ENCODE assay signal across 29 cellular contexts in the genomic region with DNA sequence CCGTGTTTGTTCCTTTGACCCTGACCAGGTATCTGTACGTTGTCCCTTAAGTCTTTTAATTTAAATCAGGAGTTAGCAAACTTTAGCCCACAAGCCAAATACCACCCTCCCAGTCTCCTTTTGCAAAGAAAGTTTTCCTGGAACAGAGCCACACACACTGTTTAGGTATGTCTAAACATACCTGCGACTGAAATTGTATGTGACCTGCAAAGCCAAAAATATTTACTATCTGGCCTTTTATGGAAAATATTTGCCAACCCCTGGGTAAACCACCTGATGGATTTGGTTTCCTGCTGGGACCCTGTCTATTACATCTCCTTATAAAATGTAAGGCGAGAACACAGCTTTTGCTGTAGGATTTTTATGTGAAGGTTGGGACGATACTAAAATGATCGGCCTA.
"Had no signal": no experiment of that assay in that cellular context is flagged by ENCODE, and none has a peak within 500 bp of the region (broad histone marks: within the 10 kb centered on the region; RNA-seq: fewer than 3 reads in every experiment).

No MANE protein-coding gene starts in this region.

- H3K4me1 Mint-ChIP-seq: naive thymus-derived CD8-positive, alpha-beta T cell; stimulated activated effector memory CD8-positive, alpha-beta T cell treated with anti-CD3 and anti-CD28 coated beads, Interleukin-12 subunit alpha, Interleukin-12 subunit beta, amount 100 ng/mL, for 72 hours had no signal

- DNase-seq: naive thymus-derived CD8-positive, alpha-beta T cell; nephron progenitor cell; occipital lobe; ovary; posterior cingulate gyrus; psoas muscle; right cardiac atrium; right lobe of liver; sigmoid colon; small intestine; stimulated activated CD4-positive, alpha-beta T cell treated with anti-CD3 and anti-CD28 coated beads, Interleukin-15, amount 100 ng/mL, for 24 hours; stimulated activated CD4-positive, alpha-beta T cell treated with anti-CD3 and anti-CD28 coated beads, Interleukin-2, amount 100 ng/mL, for 24 hours; stimulated activated CD4-positive, alpha-beta T cell treated with anti-CD3 and anti-CD28 coated beads, Interleukin-2, amount 100 ng/mL, for 48 hours; stimulated activated CD4-positive, alpha-beta T cell treated with anti-CD3 and anti-CD28 coated beads, Interleukin-4, amount 100 ng/mL, for 24 hours; stimulated activated naive B cell treated with anti-CD40 and anti-IgM and Interleukin-4, amounts not matched to agents 10 μg/mL and 1 μg/mL and 100 μg/mL, for 72 hours; stimulated activated naive CD4-positive, alpha-beta T cell treated with Interleukin-2 at 50 U/mL for 16 hours; stomach; thyroid gland; upper lobe of right lung; uterus had no signal

- H3K4me1 ChIP-seq: parathyroid adenoma, psoas muscle, right lobe of liver, sigmoid colon, thyroid gland, tibial nerve, upper lobe of right lung, uterus had no signal

- H3K36me3 ChIP-seq: ovary, right lobe of liver, sigmoid colon, stomach, thoracic aorta, thyroid gland, tibial nerve, upper lobe of right lung, uterus had no signal

- H3K27ac Mint-ChIP-seq: naive thymus-derived CD8-positive, alpha-beta T cell; natural killer cell treated with Interleukin-12 subunit alpha and Interleukin-12 subunit beta and Interleukin-15 and Interleukin-18, amount 100 ng/mL, for 72 hours; nephron progenitor cell; progenitor cell of endocrine pancreas; stimulated activated effector memory CD8-positive, alpha-beta T cell treated with anti-CD3 and anti-CD28 coated beads, Interleukin-12 subunit alpha, Interleukin-12 subunit beta, amount 100 ng/mL, for 72 hours; stimulated activated naive B cell treated with anti-CD40 and anti-IgM and Interleukin-4, amounts not matched to agents 10 μg/mL and 1 μg/mL and 100 μg/mL, for 72 hours; stimulated activated naive CD8-positive, alpha-beta T cell treated with anti-CD3 and anti-CD28 coated beads, Interleukin-15, Interleukin-2, amounts not matched to agents 100 ng/mL and 50 ng/mL, for 24 hours; type B pancreatic cell had no signal

- H3K36me3 Mint-ChIP-seq: naive thymus-derived CD8-positive, alpha-beta T cell; natural killer cell treated with Interleukin-12 subunit alpha and Interleukin-12 subunit beta and Interleukin-15 and Interleukin-18, amount 100 ng/mL, for 72 hours; stimulated activated effector memory CD8-positive, alpha-beta T cell treated with anti-CD3 and anti-CD28 coated beads, Interleukin-12 subunit alpha, Interleukin-12 subunit beta, amount 100 ng/mL, for 72 hours; stimulated activated naive B cell treated with anti-CD40 and anti-IgM and Interleukin-4, amounts not matched to agents 10 μg/mL and 1 μg/mL and 100 μg/mL, for 72 hours; type B pancreatic cell had no signal

- H3K9ac ChIP-seq: parathyroid adenoma had no signal

- H3K9me3 Mint-ChIP-seq: naive thymus-derived CD8-positive, alpha-beta T cell; natural killer cell treated with Interleukin-12 subunit alpha and Interleukin-12 subunit beta and Interleukin-15 and Interleukin-18, amount 100 ng/mL, for 72 hours; nephron progenitor cell; neural crest cell; stimulated activated effector memory CD8-positive, alpha-beta T cell treated with anti-CD3 and anti-CD28 coated beads, Interleukin-12 subunit alpha, Interleukin-12 subunit beta, amount 100 ng/mL, for 72 hours; stimulated activated naive B cell treated with anti-CD40 and anti-IgM and Interleukin-4, amounts not matched to agents 10 μg/mL and 1 μg/mL and 100 μg/mL, for 72 hours; stimulated activated naive CD8-positive, alpha-beta T cell treated with anti-CD3 and anti-CD28 coated beads, Interleukin-15, Interleukin-2, amounts not matched to agents 100 ng/mL and 50 ng/mL, for 24 hours; type B pancreatic cell had no signal

- ATAC-seq: naive thymus-derived CD8-positive, alpha-beta T cell; natural killer cell treated with Interleukin-12 subunit alpha and Interleukin-12 subunit beta and Interleukin-15 and Interleukin-18, amount 100 ng/mL, for 72 hours; psoas muscle; right cardiac atrium; right lobe of liver; stimulated activated effector memory CD8-positive, alpha-beta T cell treated with anti-CD3 and anti-CD28 coated beads, Interleukin-12 subunit alpha, Interleukin-12 subunit beta, amount 100 ng/mL, for 72 hours; stimulated activated naive B cell treated with anti-CD40 and anti-IgM and Interleukin-4, amounts not matched to agents 10 μg/mL and 1 μg/mL and 100 μg/mL, for 72 hours; upper lobe of right lung had no signal

- H3K4me3 Mint-ChIP-seq: naive thymus-derived CD8-positive, alpha-beta T cell; natural killer cell treated with Interleukin-12 subunit alpha and Interleukin-12 subunit beta and Interleukin-15 and Interleukin-18, amount 100 ng/mL, for 72 hours; nephron progenitor cell; neural crest cell; stimulated activated effector memory CD8-positive, alpha-beta T cell treated with anti-CD3 and anti-CD28 coated beads, Interleukin-12 subunit alpha, Interleukin-12 subunit beta, amount 100 ng/mL, for 72 hours; stimulated activated naive B cell treated with anti-CD40 and anti-IgM and Interleukin-4, amounts not matched to agents 10 μg/mL and 1 μg/mL and 100 μg/mL, for 72 hours; stimulated activated naive CD8-positive, alpha-beta T cell treated with anti-CD3 and anti-CD28 coated beads, Interleukin-15, Interleukin-2, amounts not matched to agents 100 ng/mL and 50 ng/mL, for 24 hours; type B pancreatic cell had no signal

- H2AFZ ChIP-seq: parathyroid adenoma had no signal

- H3K27me3 ChIP-seq: ovary, right lobe of liver, sigmoid colon, thyroid gland, uterus had no signal

- H3K9me3 ChIP-seq: ovary, psoas muscle, right lobe of liver, sigmoid colon, stomach, thoracic aorta, thyroid gland, tibial nerve, upper lobe of right lung, uterus had no signal

- H3K79me2 ChIP-seq: parathyroid adenoma had no signal

- H3K27ac ChIP-seq: ovary, parathyroid adenoma, psoas muscle, right lobe of liver, sigmoid colon, stomach, thoracic aorta, thyroid gland, tibial nerve, upper lobe of right lung, uterus had no signal

- H3K4me3 ChIP-seq: ovary, psoas muscle, right lobe of liver, sigmoid colon, stomach, thoracic aorta, thyroid gland, tibial nerve, upper lobe of right lung, uterus had no signal
